Comparison of ENCODE assay signal across 8 cellular contexts in the genomic region with DNA sequence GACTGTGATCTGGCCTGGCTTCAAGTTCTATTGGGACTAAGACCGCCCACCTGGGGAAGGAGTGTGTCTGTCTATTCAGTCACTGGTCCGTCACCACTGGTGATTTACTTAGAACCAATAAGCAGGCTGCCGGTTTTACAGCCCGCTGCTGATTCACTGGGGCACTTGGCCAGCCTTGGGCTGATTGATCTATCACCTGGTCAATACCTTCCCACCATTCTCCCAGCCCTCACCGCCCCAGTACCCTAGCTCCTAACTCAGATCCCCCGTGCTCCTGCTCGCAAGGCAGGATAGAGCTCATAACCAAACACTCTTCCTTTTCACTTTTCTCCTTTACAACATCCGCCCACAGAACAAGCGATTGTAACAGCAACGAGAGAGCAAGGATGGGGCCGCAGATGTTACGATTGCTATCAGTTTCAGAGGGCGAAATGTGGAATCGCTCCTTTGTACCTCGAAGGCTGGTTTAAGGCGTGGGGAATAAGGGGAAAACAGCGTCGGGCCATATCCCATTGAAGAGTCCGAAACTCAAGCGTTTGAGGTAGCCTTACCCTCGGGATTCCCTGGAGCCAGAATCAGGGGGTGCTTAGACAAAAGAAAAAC. TPM values are rescaled to one million over a fixed set of nuclear protein-coding genes. Genes with fewer than 3 reads are reported as not detected.
DNase-seq lines count a peak whose midpoint lies in the region; FAIRE-seq and TF ChIP-seq lines count a peak whose summit lies in the region.

No MANE protein-coding gene starts in this region.

- peak overlapping the region; percentile 100 for H3K9ac ChIP-seq in ES-I3 (ENCODE audit: low read depth, low read length)

- peak; percentile 95 for FAIRE-seq in H54 (lab: Jason Lieb, UNC)

- H3K36me3 ChIP-seq in ES-I3 (ENCODE audit: insufficient read depth, low read length) (peaks cover 24% of the 10 kb centered on the region), thymus (ENCODE audit: control insufficient read depth, insufficient read depth) (peaks cover 25% of the 10 kb centered on the region)

- H3K4me1 ChIP-seq in ES-I3 (ENCODE audit: insufficient read depth, low read length) (no peaks in the 10 kb centered on the region; the same call in 1 of the 2 replicates), thymus (ENCODE audit: control insufficient read depth, insufficient read depth, low read length) (peaks cover 4% of the 10 kb centered on the region)

- under 1% methylated on average over 21 of the region's 21 CpGs for WGBS in thymus

- TF ChIP-seq POLR2A in H54 (IDR thresholded peaks at IDR 0.05; ENCODE audit: low read depth, low read length) = peak; percentile 18; the same call in 1 of the 2 replicates
- TF ChIP-seq POLR2A in Raji (IDR thresholded peaks at IDR 0.05; ENCODE audit: insufficient read depth, low read depth, low read length) = peak; percentile 72

- peak; percentile 66 for DNase-seq in H54 (ENCODE audit: insufficient read length, low spot score)
- peak; percentile 88 for DNase-seq in LoVo (ENCODE audit: low spot score)
- peak; percentile 77 for DNase-seq in activated naive CD4-positive, alpha-beta T cell treated with Interleukin-2 at 50 U/mL for 16 hours
- DNase-seq in germinal center (ENCODE audit: low spot score) = peak; percentile 87
- peak; percentile 49 for DNase-seq in occipital lobe (lab: John Stamatoyannopoulos, UW)

- H3K9me3 ChIP-seq in ES-I3 (ENCODE audit: control insufficient read depth, insufficient read depth, low read length) = no peaks in the 10 kb centered on the region
- no peaks in the 10 kb centered on the region for H3K9me3 ChIP-seq in thymus (ENCODE audit: control insufficient read depth)

- peak overlapping the region; percentile 70 for H3K4me3 ChIP-seq in thymus (ENCODE audit: low read length)

- H3K27ac ChIP-seq in thymus (ENCODE audit: low read depth) = peak overlapping the region; percentile 82

- H3K27me3 ChIP-seq in thymus (ENCODE audit: control insufficient read depth, insufficient read depth) = no peaks in the 10 kb centered on the region

RNA-seq across cellular contexts. Expression of a gene that starts 0.7 kb away (rescaled TPM):
- total RNA-seq in occipital lobe = 128 TPM
- 39.1 TPM for polyA plus RNA-seq in thymus

RNA-seq across cellular contexts. Expression of a gene that starts 6.8 kb away (rescaled TPM):
- total RNA-seq in occipital lobe = 0.31 TPM
- 3.4 TPM for polyA plus RNA-seq in thymus

RNA-seq across cellular contexts. Expression of a gene that starts 20.5 kb away (rescaled TPM):
- total RNA-seq in occipital lobe = 42.3 TPM
- polyA plus RNA-seq in thymus = 71.0 TPM

Comparison
In these comparisons a context has a peak if more than half of its experiments do, and no peak if none do; other contexts are left out.
1. Peak in every context shown above with its lines: DNase-seq, H3K4me3 ChIP-seq and H3K27ac ChIP-seq.